Comparison of ENCODE assay signal across 20 cellular contexts in genomic region chr7:76278540-76278939, GRCh38. TPM values are rescaled to one million over a fixed set of nuclear protein-coding genes. Genes with fewer than 3 reads are reported as not detected.
DNase-seq lines count a peak whose midpoint lies in the region; ATAC-seq and TF ChIP-seq lines count a peak whose summit lies in the region.
"Had no signal": no experiment of that assay in that cellular context is flagged by ENCODE, and none has a peak within 500 bp of the region (broad histone marks: within the 10 kb centered on the region; RNA-seq: fewer than 3 reads in every experiment).

No MANE protein-coding gene starts in this region.

- H3K4me2 ChIP-seq in SK-N-SH (no peak overlapping the region), osteoblast (ENCODE audit: insufficient read depth, low read length) (no peak overlapping the region)

- peaks cover 3 to 8% of the 10 kb centered on the region in 2 experiments; a peak in 2 of 4 replicates for H3K4me1 ChIP-seq in SK-N-SH (ENCODE audit: control insufficient read depth in 1 of 2, insufficient read depth in 2 of 2, low read depth in 1 of 2, low read length in 1 of 2)
- peaks cover 3% of the 10 kb centered on the region for H3K4me1 ChIP-seq in osteoblast (ENCODE audit: insufficient read depth, low read length)

- H3K36me3 ChIP-seq in SK-N-SH (replicated peaks in 1 of 2; ENCODE audit: control insufficient read depth in 1 of 2, insufficient read depth in 2 of 2, low read length in 1 of 2) (no peaks in the 10 kb centered on the region), osteoblast (ENCODE audit: insufficient read depth, low read length) (no peaks in the 10 kb centered on the region)
- H3K36me3 ChIP-seq: ascending aorta, heart left ventricle had no signal

- POLR2A ChIA-PET in SK-N-SH (lab: Yijun Ruan, JAX), result interaction anchor here (0.5 to 1.5 kb wide), 2 partner anchors 40 to 42 kb away, joined by 3 read pairs; no protein-coding TSS in a partner anchor

- H3K79me2 ChIP-seq in SK-N-SH (ENCODE audit: insufficient read depth), result no peaks in the 10 kb centered on the region
- H3K79me2 ChIP-seq in osteoblast (ENCODE audit: insufficient read depth, low read length), result no peaks in the 10 kb centered on the region
- H3K79me2 ChIP-seq: parathyroid adenoma had no signal

- H4K20me1 ChIP-seq in SK-N-SH (ENCODE audit: insufficient read depth), result no peaks in the 10 kb centered on the region
- no peaks in the 10 kb centered on the region for H4K20me1 ChIP-seq in osteoblast (ENCODE audit: insufficient read depth, low read length)

- peaks cover under 1% of the 10 kb centered on the region for H3F3A ChIP-seq in SK-N-SH (replicated peaks; ENCODE audit: insufficient read depth)

- H3K27ac Mint-ChIP-seq in natural killer cell (no peak overlapping the region), progenitor cell of endocrine pancreas (no peak overlapping the region)
- H3K27ac Mint-ChIP-seq in natural killer cell treated with Interleukin-12 subunit alpha and Interleukin-12 subunit beta and Interleukin-15 and Interleukin-18, amount 100 ng/mL, for 72 hours, result no peak overlapping the region
- H3K27ac Mint-ChIP-seq: activated naive CD4-positive, alpha-beta T cell treated with anti-CD3 and anti-CD28 coated beads for 36 hours had no signal

- TF ChIP-seq CTCF in natural killer cell (IDR thresholded peaks at IDR 0.05) (no peak), SK-N-SH (IDR thresholded peaks at IDR 0.05) (no peak), osteoblast (IDR thresholded peaks at IDR 0.05; ENCODE audit: extremely low read depth, low read depth, low read length) (no peak), progenitor cell of endocrine pancreas (IDR thresholded peaks at IDR 0.05; ENCODE audit: unreplicated experiment) (no peak)

- intact Hi-C loops in natural killer cell (cut with micrococcal nuclease), result no loop called here

- H3K9me3 ChIP-seq in SK-N-SH (no peaks in the 10 kb centered on the region), osteoblast (ENCODE audit: low read depth, low read length) (no peaks in the 10 kb centered on the region)
- H3K9me3 ChIP-seq: ascending aorta, heart left ventricle had no signal

- CTCF ChIA-PET in SK-N-SH (lab: Yijun Ruan, JAX), result interaction anchor here (1.3 to 31.3 kb wide), 5 partner anchors 13 to 100 kb away, joined by 3 to 774 read pairs (median 35); partner anchors contain the start of gene SRRM3

- H3K27me3 ChIP-seq in SK-N-SH (ENCODE audit: insufficient read depth), result no peaks in the 10 kb centered on the region
- peaks cover 52% of the 10 kb centered on the region for H3K27me3 ChIP-seq in osteoblast (ENCODE audit: insufficient read depth, low read length)
- H3K27me3 ChIP-seq: ascending aorta had no signal

- DNase-seq in natural killer cell (no peak), HT1080 (ENCODE audit: low read depth) (peak; percentile 13), SK-N-SH (peak; percentile 70), osteoblast (ENCODE audit: insufficient read length, low spot score, missing footprints) (peak; percentile 57), HuH-7 (ENCODE audit: low spot score) (no peak), caudate nucleus (lab: John Stamatoyannopoulos, UW) (no peak), progenitor cell of endocrine pancreas (ENCODE audit: low spot score, unreplicated experiment) (no peak)
- DNase-seq in natural killer cell treated with Interleukin-12 subunit alpha and Interleukin-12 subunit beta and Interleukin-15 and Interleukin-18, amount 100 ng/mL, for 72 hours (ENCODE audit: low spot score), result no peak
- DNase-seq: activated CD4-positive, alpha-beta T cell treated with anti-CD3 and anti-CD28 coated beads, Interleukin-2, amount 50 U/mL, for 1 hour; activated naive CD4-positive, alpha-beta T cell treated with anti-CD3 and anti-CD28 coated beads for 36 hours; COR-L47; GDM1; heart left ventricle; NCI-H1694 treated with DMSO at 0.1 percent for 48 hours; NCI-H510A; stimulated activated CD4-positive, alpha-beta T cell treated with anti-CD3 and anti-CD28 coated beads, Interleukin-2, amount 100 ng/mL, for 48 hours had no signal

- TF ChIP-seq EP300 in SK-N-SH (IDR thresholded peaks at IDR 0.05; ENCODE audit: borderline replicate concordance in 1 of 2, low read depth in 1 of 2, low read length in 1 of 2), result no peak

- no CpG with 5 or more reads among the region's 1 CpG for WGBS in SK-N-SH (ENCODE audit: low lambda C conversion rate)

- no peak overlapping the region for H3K9ac ChIP-seq in SK-N-SH
- H3K9ac ChIP-seq: parathyroid adenoma had no signal

- H3K4me3 Mint-ChIP-seq in natural killer cell, result no peak overlapping the region
- no peak overlapping the region for H3K4me3 Mint-ChIP-seq in natural killer cell treated with Interleukin-12 subunit alpha and Interleukin-12 subunit beta and Interleukin-15 and Interleukin-18, amount 100 ng/mL, for 72 hours
- H3K4me3 Mint-ChIP-seq in progenitor cell of endocrine pancreas (ENCODE audit: low read depth), result no peak overlapping the region
- H3K4me3 Mint-ChIP-seq: activated naive CD4-positive, alpha-beta T cell treated with anti-CD3 and anti-CD28 coated beads for 36 hours had no signal

- TF ChIP-seq RAD21 in SK-N-SH (IDR thresholded peaks at IDR 0.05; ENCODE audit: low read length), result no peak

- H3K9me3 Mint-ChIP-seq in natural killer cell (no peaks in the 10 kb centered on the region), progenitor cell of endocrine pancreas (ENCODE audit: low read depth) (no peaks in the 10 kb centered on the region)
- H3K9me3 Mint-ChIP-seq in natural killer cell treated with Interleukin-12 subunit alpha and Interleukin-12 subunit beta and Interleukin-15 and Interleukin-18, amount 100 ng/mL, for 72 hours, result no peaks in the 10 kb centered on the region
- H3K9me3 Mint-ChIP-seq: activated naive CD4-positive, alpha-beta T cell treated with anti-CD3 and anti-CD28 coated beads for 36 hours had no signal

- H3K4me3 ChIP-seq in SK-N-SH (ENCODE audit: low read depth in 2 of 2, low read length in 1 of 2), result no peak overlapping the region
- no peak overlapping the region for H3K4me3 ChIP-seq in osteoblast (ENCODE audit: insufficient read depth, low read length)
- H3K4me3 ChIP-seq: ascending aorta, heart left ventricle, lung, SK-N-MC had no signal

- peaks cover 7 to 16% of the 10 kb centered on the region in 2 donors for H3K4me1 Mint-ChIP-seq in natural killer cell
- peaks cover 11 to 19% of the 10 kb centered on the region in 2 donors for H3K4me1 Mint-ChIP-seq in natural killer cell treated with Interleukin-12 subunit alpha and Interleukin-12 subunit beta and Interleukin-15 and Interleukin-18, amount 100 ng/mL, for 72 hours (ENCODE audit: low read depth in 2 of 2)
- H3K4me1 Mint-ChIP-seq in progenitor cell of endocrine pancreas (ENCODE audit: low read depth), result peaks cover 3% of the 10 kb centered on the region

- no peaks in the 10 kb centered on the region for H3K9me2 ChIP-seq in SK-N-SH

- H3K36me3 Mint-ChIP-seq in natural killer cell (no peaks in the 10 kb centered on the region), progenitor cell of endocrine pancreas (ENCODE audit: insufficient read depth) (no peaks in the 10 kb centered on the region)
- no peaks in the 10 kb centered on the region for H3K36me3 Mint-ChIP-seq in natural killer cell treated with Interleukin-12 subunit alpha and Interleukin-12 subunit beta and Interleukin-15 and Interleukin-18, amount 100 ng/mL, for 72 hours

- H2AFZ ChIP-seq in SK-N-SH (ENCODE audit: low read depth) (no peak overlapping the region), osteoblast (ENCODE audit: low read length) (no peak overlapping the region)
- H2AFZ ChIP-seq: parathyroid adenoma had no signal

- peak in 2 of 3 donors; percentile 14 to 39 for ATAC-seq in natural killer cell
- ATAC-seq in natural killer cell treated with Interleukin-12 subunit alpha and Interleukin-12 subunit beta and Interleukin-15 and Interleukin-18, amount 100 ng/mL, for 72 hours, result no peak
- ATAC-seq: heart left ventricle had no signal

- H3K27me3 Mint-ChIP-seq in natural killer cell (ENCODE audit: low read depth in 2 of 2) (peaks cover 28 to 29% of the 10 kb centered on the region in 2 donors), progenitor cell of endocrine pancreas (peaks cover 65% of the 10 kb centered on the region)
- H3K27me3 Mint-ChIP-seq in natural killer cell treated with Interleukin-12 subunit alpha and Interleukin-12 subunit beta and Interleukin-15 and Interleukin-18, amount 100 ng/mL, for 72 hours, result peaks cover 28 to 40% of the 10 kb centered on the region in 2 donors

- H3K27ac ChIP-seq in SK-N-SH (ENCODE audit: low read depth in 2 of 2, low read length in 1 of 2) (no peak overlapping the region), osteoblast (ENCODE audit: low read depth, low read length) (no peak overlapping the region), caudate nucleus (ENCODE audit: low read depth, low read length) (no peak overlapping the region)
- H3K27ac ChIP-seq: ascending aorta, heart left ventricle, parathyroid adenoma, SK-N-MC had no signal

TF ChIP-seq in SK-N-SH, 30 proteins besides CTCF, POLR2A, EP300 and RAD21:
- TF ChIP-seq NFIC (IDR thresholded peaks at IDR 0.05; ENCODE audit: borderline replicate concordance) (no peak), PBX3 (IDR thresholded peaks at IDR 0.05) (0 out of 2 replicates have a peak, but pooled peaks have one; percentile 13)

RNA-seq across cellular contexts. Expression of gene HSPB1, which starts 23.9 kb away (rescaled TPM):
- total RNA-seq in natural killer cell (10 to 100 TPM; 14.4 to 15.9 (median 14.7) TPM), osteoblast (67.2 and 72.7 TPM in 2 replicates), progenitor cell of endocrine pancreas (111 and 118 TPM in 2 replicates)
- total RNA-seq in natural killer cell treated with Interleukin-12 subunit alpha and Interleukin-12 subunit beta and Interleukin-15 and Interleukin-18, amount 100 ng/mL, for 72 hours, result 10 to 100 TPM; 13.3 to 30.3 TPM
- 0.43 and 1.2 TPM in 2 replicates for total RNA-seq in HT1080 (2014; rRNA removed; shearing (Covaris generic))
- 3.5 and 11.5 TPM in 2 replicates for polyA plus RNA-seq in HT1080 (2015; cell fraction: cytosol; rRNA removed)
- 1.4 and 3.0 TPM in 2 replicates for polyA plus RNA-seq in HT1080 (2015; cell fraction: nucleus; rRNA removed)
- polyA plus RNA-seq in SK-N-SH (2012; rRNA removed), result 439 and 824 TPM in 2 replicates
- 324 and 487 TPM in 2 replicates for polyA plus RNA-seq in SK-N-SH (2012; cell fraction: cytosol; rRNA removed)
- polyA plus RNA-seq in SK-N-SH (2012; cell fraction: nucleus; rRNA removed), result 369 and 776 TPM in 2 replicates

Comparison
In these comparisons a context has a peak if more than half of its experiments do, and no peak if none do; other contexts are left out.
1. ATAC-seq: peak in natural killer cell (2 of 3); none in natural killer cell treated with Interleukin-12 subunit alpha and Interleukin-12 subunit beta and Interleukin-15 and Interleukin-18, amount 100 ng/mL, for 72 hours (0 of 2).
2. DNase-seq: peak in HT1080 (single experiment), SK-N-SH (single experiment) and osteoblast (single experiment); none in natural killer cell (single experiment), natural killer cell treated with Interleukin-12 subunit alpha and Interleukin-12 subunit beta and Interleukin-15 and Interleukin-18, amount 100 ng/mL, for 72 hours (single experiment), HuH-7 (single experiment), caudate nucleus (0 of 61) and progenitor cell of endocrine pancreas (single experiment).